In genomic region chr5:161446655-161447054, GRCh38 we compare ENCODE assay signal across 26 cellular contexts.
"Had no signal": no experiment of that assay in that cellular context is flagged by ENCODE, and none has a peak within 500 bp of the region (broad histone marks: within the 10 kb centered on the region; RNA-seq: fewer than 3 reads in every experiment).

No MANE protein-coding gene starts in this region.

- H3K9me3 ChIP-seq: colonic mucosa, esophagus muscularis mucosa, heart right ventricle, left lung, mucosa of descending colon, neutrophil, psoas muscle, suprapubic skin, transverse colon, upper lobe of right lung, uterus had no signal

- H2AFZ ChIP-seq: parathyroid adenoma had no signal

- H3K27ac ChIP-seq: colonic mucosa, esophagus muscularis mucosa, heart right ventricle, left lung, neutrophil, parathyroid adenoma, psoas muscle, suprapubic skin, transverse colon, upper lobe of right lung, uterus had no signal

- H3K79me2 ChIP-seq: parathyroid adenoma had no signal

- H3K36me3 ChIP-seq: colonic mucosa, esophagus muscularis mucosa, heart right ventricle, left lung, neutrophil, suprapubic skin, transverse colon, upper lobe of right lung, uterus had no signal

- H3K9ac ChIP-seq: parathyroid adenoma had no signal

- H3K4me3 ChIP-seq: colonic mucosa, esophagus muscularis mucosa, heart right ventricle, left lung, mucosa of descending colon, psoas muscle, suprapubic skin, transverse colon, upper lobe of right lung, uterus had no signal

- H3K4me1 ChIP-seq: colonic mucosa, heart right ventricle, left lung, parathyroid adenoma, psoas muscle, suprapubic skin, transverse colon, upper lobe of right lung, uterus had no signal

- H3K27me3 ChIP-seq: colonic mucosa, esophagus muscularis mucosa, heart right ventricle, left lung, neutrophil, suprapubic skin, transverse colon, upper lobe of right lung, uterus had no signal

- DNase-seq: colonic mucosa; effector memory CD4-positive, alpha-beta T cell; foreskin melanocyte; glutamatergic neuron; heart right ventricle; hippocampal formation; left cardiac atrium; left lung; mesenchymal stem cell; mucosa of descending colon; naive B cell; psoas muscle; right cardiac atrium; small intestine; stimulated activated CD4-positive, alpha-beta T cell treated with anti-CD3 and anti-CD28 coated beads, Interleukin-15, amount 100 ng/mL, for 24 hours; stimulated activated CD4-positive, alpha-beta T cell treated with anti-CD3 and anti-CD28 coated beads, Interleukin-4, amount 100 ng/mL, for 1 hour; stimulated activated CD8-positive, alpha-beta memory T cell treated with anti-CD3 and anti-CD28 coated beads, Interleukin-4, amount 100 ng/mL, for 48 hours; stimulated activated naive CD4-positive, alpha-beta T cell; stimulated activated naive CD8-positive, alpha-beta T cell treated with anti-CD3 and anti-CD28 coated beads, Interleukin-15, amount 100 ng/mL, for 72 hours; transverse colon; upper lobe of right lung; uterus had no signal
